Comparison of ENCODE assay signal across 11 cellular contexts in the genomic region with DNA sequence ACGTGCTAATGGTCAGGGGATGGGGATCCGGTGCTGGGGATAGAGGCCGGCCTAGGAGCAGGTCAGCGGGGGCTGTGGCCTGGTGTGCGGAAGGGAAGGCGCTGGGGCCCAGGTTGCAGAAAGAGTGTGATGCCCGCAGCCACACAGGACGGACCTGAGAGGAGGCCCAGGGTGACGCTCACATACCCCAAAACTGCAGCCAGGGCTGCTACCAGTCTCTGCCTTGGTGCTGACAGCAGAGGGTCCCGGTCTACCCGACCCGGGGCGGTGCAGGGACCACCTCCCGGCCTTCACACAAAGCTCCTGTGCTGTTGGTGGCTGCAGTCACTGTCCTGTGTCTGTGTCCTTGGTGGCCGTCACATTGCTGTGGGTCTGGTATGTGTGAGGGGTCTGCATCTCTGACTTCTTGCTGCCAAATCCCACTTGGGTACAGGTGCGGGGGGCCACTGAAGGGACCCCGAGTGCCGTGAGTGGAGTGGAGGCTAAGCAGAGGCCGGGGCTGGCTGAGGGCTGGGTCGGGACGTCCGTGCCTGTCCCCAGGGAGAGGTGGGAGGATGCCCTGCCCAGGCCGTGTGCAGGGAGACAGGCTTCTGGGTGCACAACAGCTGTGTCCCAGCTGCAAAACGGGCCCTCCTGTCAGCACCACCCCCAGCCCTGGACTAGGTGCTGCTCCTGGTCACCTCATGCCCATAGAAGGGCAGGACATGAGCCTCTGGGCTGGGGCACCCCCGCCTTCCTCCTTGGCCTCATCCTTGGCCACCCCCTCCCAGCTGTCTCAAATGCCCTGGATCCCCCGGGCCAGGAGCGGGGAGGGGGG. TPM values are rescaled to one million over a fixed set of nuclear protein-coding genes. Genes with fewer than 3 reads are reported as not detected.
DNase-seq lines count a peak whose midpoint lies in the region; ATAC-seq and TF ChIP-seq lines count a peak whose summit lies in the region.
"Had no signal": no experiment of that assay in that cellular context is flagged by ENCODE, and none has a peak within 500 bp of the region (broad histone marks: within the 10 kb centered on the region; RNA-seq: fewer than 3 reads in every experiment).

No MANE protein-coding gene starts in this region.

- H3K4me3 ChIP-seq in NB4 (ENCODE audit: low read depth, low read length) (no peak overlapping the region), gastrocnemius medialis (no peak overlapping the region), testis (no peak overlapping the region)
- H3K4me3 ChIP-seq: cardiac muscle cell had no signal

- TF ChIP-seq POLR2A in NB4 (IDR thresholded peaks at IDR 0.05; ENCODE audit: extremely low read depth, insufficient read length) (no peak), gastrocnemius medialis (IDR thresholded peaks at IDR 0.05) (no peak), testis (IDR thresholded peaks at IDR 0.05) (no peak)

- intact Hi-C loops in gastrocnemius medialis (cut with DNase I; ENCODE audit: low total_unique reads) (no loop called here), testis (cut with DNase I; ENCODE audit: low total_unique reads) (no loop called here)

- WGBS in testis, 2 donors = 72 to 89% methylated on average over 15 to 27 of the region's 27 CpGs

- peak; percentile 70 for DNase-seq in NB4 (ENCODE audit: low read depth)
- peak in 1 of 2 donors; percentile 86 for DNase-seq in gastrocnemius medialis
- DNase-seq in testis = no peak
- DNase-seq in stimulated activated naive CD4-positive, alpha-beta T cell treated with Interleukin-2 at 50 U/mL for 16 hours (lab: John Stamatoyannopoulos, UW) = no peak
- DNase-seq in activated CD8-positive, alpha-beta memory T cell treated with anti-CD3 and anti-CD28 coated beads, Interleukin-2, amount 50 U/mL, for 4 hours = no peak
- DNase-seq in NCI-H2107 (lab: John Stamatoyannopoulos, UW) = no peak
- DNase-seq: SHP77 treated with DMSO at 0.1 percent for 48 hours had no signal

- in situ Hi-C loops in gastrocnemius medialis (cut with MboI; ENCODE audit: low sequenced_read_pairs in 4 of 4) = no loop called here

- peak; percentile 13 for ATAC-seq in GM18520 (IDR thresholded peaks at IDR 0.05; ENCODE audit: unreplicated experiment)
- ATAC-seq in GM21737 (IDR thresholded peaks at IDR 0.05; ENCODE audit: unreplicated experiment) = peak; percentile 32
- ATAC-seq in gastrocnemius medialis = peak; percentile 24 to 67

- H3K4me1 ChIP-seq in gastrocnemius medialis (peaks cover 0 to 6% of the 10 kb centered on the region in 2 donors), testis (no peaks in the 10 kb centered on the region)

- H3K36me3 ChIP-seq in gastrocnemius medialis (no peaks in the 10 kb centered on the region), testis (ENCODE audit: low read depth, missing control alignments) (no peaks in the 10 kb centered on the region)
- H3K36me3 ChIP-seq: cardiac muscle cell had no signal

- no peak for TF ChIP-seq CTCF in NB4 (IDR thresholded peaks at IDR 0.05; ENCODE audit: low read depth, low read length)
- no peak for TF ChIP-seq CTCF in gastrocnemius medialis (IDR thresholded peaks at IDR 0.05 in 4 of 5, conservative IDR thresholded peaks at IDR 0.05 in 1 of 5)
- TF ChIP-seq CTCF in testis (IDR thresholded peaks at IDR 0.05) = no peak

- H3K27ac ChIP-seq in gastrocnemius medialis (peak overlapping the region in 2 of 4 donors; percentile 37 to 80), testis (no peak overlapping the region)
- H3K27ac ChIP-seq: cardiac muscle cell had no signal

- H3K9me3 ChIP-seq in gastrocnemius medialis (no peaks in the 10 kb centered on the region), testis (no peaks in the 10 kb centered on the region)

- H3K27me3 ChIP-seq in gastrocnemius medialis (no peaks in the 10 kb centered on the region), testis (no peaks in the 10 kb centered on the region)
- H3K27me3 ChIP-seq: cardiac muscle cell had no signal

RNA-seq across cellular contexts. Expression of gene LSP1, which starts 1.5 kb away (rescaled TPM):
- 10 to 100 TPM in 1 of 4 donors, 1 to 10 TPM in 3; 3.0 to 13.5 (median 5.5) TPM for total RNA-seq in gastrocnemius medialis
- 10 to 100 TPM; 13.0 to 19.9 TPM for total RNA-seq in testis
- 50.1 TPM for polyA plus RNA-seq in testis (ENCODE audit: insufficient read depth, low read depth, low replicate concordance)
- total RNA-seq: cardiac muscle cell, kidney epithelial cell had no signal

RNA-seq across cellular contexts. Expression of gene TNNI2, which starts 15.6 kb away (rescaled TPM):
- total RNA-seq in gastrocnemius medialis (1,000 to 10,000 TPM; 1,499 to 3,728 (median 2,254) TPM), testis (not detected)
- 8.6 TPM for polyA plus RNA-seq in testis (ENCODE audit: insufficient read depth, low read depth, low replicate concordance)
- total RNA-seq: kidney epithelial cell had no signal

RNA-seq across cellular contexts. Expression of gene SYT8, which starts 19.6 kb away (rescaled TPM):
- total RNA-seq in gastrocnemius medialis (not detected), testis (1 to 10 TPM; 1.7 to 2.7 TPM)
- 0.98 TPM for polyA plus RNA-seq in testis (ENCODE audit: insufficient read depth, low read depth, low replicate concordance)
- total RNA-seq: cardiac muscle cell had no signal
- polyA plus RNA-seq: cardiac muscle cell had no signal

RNA-seq across cellular contexts. Expression of gene PRR33, which starts 37.4 kb away (rescaled TPM):
- total RNA-seq in gastrocnemius medialis (1 to 10 TPM in 2 of 4 donors, under 1 TPM in 2; 0.16 to 2.3 (median 1.0) TPM), testis (under 1 TPM in 1 of 2 donors, not detected in 1; 0.06 TPM)
- not detected for polyA plus RNA-seq in testis (ENCODE audit: insufficient read depth, low read depth, low replicate concordance)
- total RNA-seq: cardiac muscle cell, kidney epithelial cell had no signal
- polyA plus RNA-seq: cardiac muscle cell had no signal

Comparison
In these comparisons a context has a peak if more than half of its experiments do, and no peak if none do; other contexts are left out.
1. RNA of gene TNNI2, which starts 15.6 kb away (total RNA-seq): 1,499 to 3,728 TPM in gastrocnemius medialis; not detected in testis; every median in the first group is over 1,000 times any median in the second.
2. Peak in every context shown above with its lines, with median percentiles within 50 percentile points of each other: ATAC-seq.